Comparison of ENCODE assay signal across 8 cellular contexts in genomic region chr4:141220655-141221605, GRCh38. TPM values are rescaled to one million over a fixed set of nuclear protein-coding genes. Genes with fewer than 3 reads are reported as not detected.
A peak's percentile ranks its signal among the peaks of the same experiment; 100 is the strongest.
DNase-seq lines count a peak whose midpoint lies in the region; ATAC-seq and TF ChIP-seq lines count a peak whose summit lies in the region.

Gene ZNF330 (plus strand): TSS chr4:141220895. CDS start chr4:141222372, 1,477 bp downstream.

- no peaks in the 10 kb centered on the region for H3K9me3 ChIP-seq in CD4-positive, alpha-beta memory T cell (ENCODE audit: control insufficient read depth in 1 of 2, low read length in 2 of 2)
- no peaks in the 10 kb centered on the region for H3K9me3 ChIP-seq in lower lobe of right lung

- H3K4me1 Mint-ChIP-seq in CD4-positive, alpha-beta memory T cell, result peaks cover 27 to 49% (median 37%) of the 10 kb centered on the region in 4 donors

- H3K27me3 ChIP-seq in CD4-positive, alpha-beta memory T cell (ENCODE audit: insufficient read depth, low read length), result no peaks in the 10 kb centered on the region
- H3K27me3 ChIP-seq in lower lobe of right lung (ENCODE audit: low read depth), result no peaks in the 10 kb centered on the region

- H3K4me3 Mint-ChIP-seq in CD4-positive, alpha-beta memory T cell, result peak within 1 kb of the TSS; percentile 96 to 99 (median 98)

- intact Hi-C loops in CD4-positive, alpha-beta memory T cell (cut with micrococcal nuclease), result loop anchor here (2.0 to 5.0 kb wide), 4 partner anchors 699 to 1964 kb away; partner anchors contain the start of genes ELMOD2, INPP4B and USP38
- intact Hi-C loops in lower lobe of right lung (cut with DNase I), result no loop called here

- ATAC-seq in GM19328 (IDR thresholded peaks at IDR 0.05; ENCODE audit: unreplicated experiment) (peak; percentile 82), HG03520 (IDR thresholded peaks at IDR 0.05; ENCODE audit: unreplicated experiment) (peak; percentile 85), lower lobe of right lung (peak; percentile 96 to 99)

- H3K27ac ChIP-seq in CD4-positive, alpha-beta memory T cell (ENCODE audit: low read depth, low read length), result peak within 1 kb of the TSS; percentile 92
- H3K27ac ChIP-seq in lower lobe of right lung, result peak within 1 kb of the TSS; percentile 92

- H3K4me3 ChIP-seq in CD4-positive, alpha-beta memory T cell (ENCODE audit: low read length in 2 of 2), result peak within 1 kb of the TSS; percentile 42 to 95
- peak within 1 kb of the TSS; percentile 74 for H3K4me3 ChIP-seq in lower lobe of right lung

- H3K36me3 ChIP-seq in CD4-positive, alpha-beta memory T cell (ENCODE audit: insufficient read depth, low read length), result peaks cover 3% of the 10 kb centered on the region
- peaks cover 29% of the 10 kb centered on the region for H3K36me3 ChIP-seq in lower lobe of right lung

- peaks cover 14 to 26% of the 10 kb centered on the region in 2 donors for H3K36me3 Mint-ChIP-seq in CD4-positive, alpha-beta memory T cell

- no peaks in the 10 kb centered on the region for H3K27me3 Mint-ChIP-seq in CD4-positive, alpha-beta memory T cell

- CTCF ChIA-PET in CD4-positive, alpha-beta memory T cell (lab: Charles Lee; ENCODE audit: partially characterized antibody), result no interaction called here

- H3K27ac Mint-ChIP-seq in CD4-positive, alpha-beta memory T cell, result peak within 1 kb of the TSS; percentile 93 to 99 (median 97)

- DNase-seq in CD4-positive, alpha-beta memory T cell, result peak; percentile 81 to 92 (median 87)
- DNase-seq in NCI-H82 treated with DMSO at 0.1 percent for 48 hours (lab: John Stamatoyannopoulos, UW; ENCODE audit: unreplicated experiment), result peak; percentile 24
- DNase-seq in activated CD8-positive, alpha-beta memory T cell treated with anti-CD3 and anti-CD28 coated beads for 1 hour (ENCODE audit: extremely low read depth in 1 of 2, low read depth in 1 of 2), result peak; percentile 66 to 87
- DNase-seq in effector CD4-positive, alpha-beta T cell, result peak; percentile 85
- DNase-seq in lower lobe of right lung, result peak; percentile 91
- peak; percentile 76 to 81 (median 81) for DNase-seq in stimulated activated CD4-positive, alpha-beta T cell treated with anti-CD3 and anti-CD28 coated beads, TNF-alpha, amount 100 ng/mL, for 24 hours (ENCODE audit: low read depth in 3 of 3)

- peaks cover 0 to 4% (median 0%) of the 10 kb centered on the region in 8 donors for H3K9me3 Mint-ChIP-seq in CD4-positive, alpha-beta memory T cell

- POLR2A ChIA-PET in CD4-positive, alpha-beta memory T cell (lab: Charles Lee; ENCODE audit: partially characterized antibody), result no interaction called here

- H3K4me1 ChIP-seq in CD4-positive, alpha-beta memory T cell (ENCODE audit: insufficient read depth, low read length), result peaks cover 22% of the 10 kb centered on the region
- H3K4me1 ChIP-seq in lower lobe of right lung, result peaks cover 31% of the 10 kb centered on the region

- TF ChIP-seq CTCF in lower lobe of right lung (IDR thresholded peaks at IDR 0.05), result no peak

RNA-seq across cellular contexts. Expression of gene ZNF330, which starts in this region (rescaled TPM):
- 10 to 100 TPM; 39.8 to 45.3 TPM for total RNA-seq in CD4-positive, alpha-beta memory T cell
- 10 to 100 TPM; 23.4 to 34.2 TPM for polyA plus RNA-seq in CD4-positive, alpha-beta memory T cell
- total RNA-seq in lower lobe of right lung, result 43.7 TPM

Comparison
In these comparisons a context has a peak if more than half of its experiments do, and no peak if none do; other contexts are left out.
1. Peak in every context shown above with its lines: DNase-seq, ATAC-seq, H3K4me3 ChIP-seq and H3K27ac ChIP-seq.
2. DNase-seq: peak in every context shown above with its lines; median percentile 91 in lower lobe of right lung; 87 in CD4-positive, alpha-beta memory T cell; 85 in effector CD4-positive, alpha-beta T cell; 81 in stimulated activated CD4-positive, alpha-beta T cell treated with anti-CD3 and anti-CD28 coated beads, TNF-alpha, amount 100 ng/mL, for 24 hours; 76 in activated CD8-positive, alpha-beta memory T cell treated with anti-CD3 and anti-CD28 coated beads for 1 hour; 24 in NCI-H82 treated with DMSO at 0.1 percent for 48 hours.